In genomic region chr6:85449818-85450577, GRCh38 we compare ENCODE assay signal across 1 cellular context.
TF ChIP-seq lines count a peak whose summit lies in the region.

NT5E (plus strand) TSS chr6:85450083; CDS start chr6:85450140, 57 bp downstream.

TF ChIP-seq in HepG2, 621 proteins besides CTCF, POLR2A, EP300 and RAD21 (continued from another document and continues in another):
- TF ChIP-seq, protein P1, sequence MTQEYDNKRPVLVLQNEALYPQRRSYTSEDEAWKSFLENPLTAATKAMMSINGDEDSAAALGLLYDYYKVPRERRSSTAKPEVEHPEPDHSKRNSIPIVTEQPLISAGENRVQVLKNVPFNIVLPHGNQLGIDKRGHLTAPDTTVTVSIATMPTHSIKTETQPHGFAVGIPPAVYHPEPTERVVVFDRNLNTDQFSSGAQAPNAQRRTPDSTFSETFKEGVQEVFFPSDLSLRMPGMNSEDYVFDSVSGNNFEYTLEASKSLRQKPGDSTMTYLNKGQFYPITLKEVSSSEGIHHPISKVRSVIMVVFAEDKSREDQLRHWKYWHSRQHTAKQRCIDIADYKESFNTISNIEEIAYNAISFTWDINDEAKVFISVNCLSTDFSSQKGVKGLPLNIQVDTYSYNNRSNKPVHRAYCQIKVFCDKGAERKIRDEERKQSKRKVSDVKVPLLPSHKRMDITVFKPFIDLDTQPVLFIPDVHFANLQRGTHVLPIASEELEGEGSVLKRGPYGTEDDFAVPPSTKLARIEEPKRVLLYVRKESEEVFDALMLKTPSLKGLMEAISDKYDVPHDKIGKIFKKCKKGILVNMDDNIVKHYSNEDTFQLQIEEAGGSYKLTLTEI (CRISPR knock-in tag; conservative IDR thresholded peaks at IDR 0.05) = no peak; the same call in 1 of the 2 replicates
- TF ChIP-seq ZNF543 (CRISPR knock-in tag; IDR thresholded peaks at IDR 0.05) = peak; percentile 89; the same call in 1 of the 2 replicates
- no peak; the same call in 1 of the 2 replicates for TF ChIP-seq HOXA9 (CRISPR knock-in tag; IDR thresholded peaks at IDR 0.05; ENCODE audit: borderline replicate concordance)
- TF ChIP-seq SAFB2 (CRISPR knock-in tag; IDR thresholded peaks at IDR 0.05; ENCODE audit: borderline replicate concordance, low read depth) = peak; percentile 92
- no peak for TF ChIP-seq NFKBIZ (CRISPR knock-in tag; IDR thresholded peaks at IDR 0.05)
- no peak; the same call in 1 of the 2 replicates for TF ChIP-seq ZXDC (CRISPR knock-in tag; IDR thresholded peaks at IDR 0.05)
- TF ChIP-seq ZNF224 (CRISPR knock-in tag; IDR thresholded peaks at IDR 0.05) = peak; percentile 79
- TF ChIP-seq ZNF343 (CRISPR knock-in tag; IDR thresholded peaks at IDR 0.05) = peak; percentile 93
- peak; percentile 61; the same call in 1 of the 2 replicates for TF ChIP-seq KLF12 (CRISPR knock-in tag; IDR thresholded peaks at IDR 0.05; ENCODE audit: borderline replicate concordance)
- TF ChIP-seq ONECUT2 (CRISPR knock-in tag; IDR thresholded peaks at IDR 0.05) = no peak
- TF ChIP-seq U2AF2 (IDR thresholded peaks at IDR 0.05; ENCODE audit: low read depth, low read length) = no peak
- peak; percentile 60 for TF ChIP-seq HOXA3 (CRISPR knock-in tag; IDR thresholded peaks at IDR 0.05)
- TF ChIP-seq, protein P2, sequence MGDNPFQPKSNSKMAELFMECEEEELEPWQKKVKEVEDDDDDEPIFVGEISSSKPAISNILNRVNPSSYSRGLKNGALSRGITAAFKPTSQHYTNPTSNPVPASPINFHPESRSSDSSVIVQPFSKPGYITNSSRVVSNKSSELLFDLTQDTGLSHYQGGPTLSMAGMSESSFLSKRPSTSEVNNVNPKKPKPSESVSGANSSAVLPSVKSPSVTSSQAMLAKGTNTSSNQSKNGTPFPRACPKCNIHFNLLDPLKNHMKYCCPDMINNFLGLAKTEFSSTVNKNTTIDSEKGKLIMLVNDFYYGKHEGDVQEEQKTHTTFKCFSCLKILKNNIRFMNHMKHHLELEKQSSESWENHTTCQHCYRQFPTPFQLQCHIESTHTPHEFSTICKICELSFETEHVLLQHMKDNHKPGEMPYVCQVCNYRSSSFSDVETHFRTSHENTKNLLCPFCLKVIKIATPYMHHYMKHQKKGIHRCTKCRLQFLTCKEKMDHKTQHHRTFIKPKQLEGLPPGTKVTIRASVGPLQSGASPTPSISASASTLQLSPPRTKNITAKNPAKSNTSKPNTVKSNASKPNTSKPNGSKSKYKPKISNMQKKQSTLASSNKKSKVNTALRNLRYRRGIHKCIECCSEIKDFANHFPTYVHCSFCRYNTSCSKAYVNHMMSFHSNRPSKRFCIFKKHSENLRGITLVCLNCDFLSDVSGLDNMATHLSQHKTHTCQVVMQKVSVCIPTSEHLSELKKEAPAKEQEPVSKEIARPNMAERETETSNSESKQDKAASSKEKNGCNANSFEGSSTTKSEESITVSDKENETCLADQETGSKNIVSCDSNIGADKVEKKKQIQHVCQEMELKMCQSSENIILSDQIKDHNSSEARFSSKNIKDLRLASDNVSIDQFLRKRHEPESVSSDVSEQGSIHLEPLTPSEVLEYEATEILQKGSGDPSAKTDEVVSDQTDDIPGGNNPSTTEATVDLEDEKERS (CRISPR knock-in tag; IDR thresholded peaks at IDR 0.05) = no peak
- TF ChIP-seq MAX (IDR thresholded peaks at IDR 0.05) = peak; percentile 69
- peak; percentile 49 for TF ChIP-seq SP4 (CRISPR knock-in tag; IDR thresholded peaks at IDR 0.05)
- TF ChIP-seq YY1 (IDR thresholded peaks at IDR 0.05; ENCODE audit: insufficient read depth, insufficient replicate concordance, low read depth, low read length) = peak; percentile 57
- TF ChIP-seq KDM3A (CRISPR knock-in tag; IDR thresholded peaks at IDR 0.05; ENCODE audit: low read depth) = no peak
- TF ChIP-seq ZFAT (CRISPR knock-in tag; conservative IDR thresholded peaks at IDR 0.05) = no peak
- 0 out of 2 replicates have a peak, but pooled peaks have one; percentile 57 for TF ChIP-seq ISX (CRISPR knock-in tag; conservative IDR thresholded peaks at IDR 0.05)
- no peak for TF ChIP-seq NFIC (IDR thresholded peaks at IDR 0.05; ENCODE audit: low read length)
- TF ChIP-seq ZNF251 (CRISPR knock-in tag; IDR thresholded peaks at IDR 0.05) = no peak
- no peak for TF ChIP-seq EZH2 (conservative IDR thresholded peaks at IDR 0.05; ENCODE audit: low read depth, low read length)
- peak; percentile 89 for TF ChIP-seq UBTF (CRISPR knock-in tag; IDR thresholded peaks at IDR 0.05)
- TF ChIP-seq SMAD9 (CRISPR knock-in tag; IDR thresholded peaks at IDR 0.05) = no peak
- TF ChIP-seq KAT8 (CRISPR knock-in tag; IDR thresholded peaks at IDR 0.05) = no peak
- TF ChIP-seq MZF1 (CRISPR knock-in tag; IDR thresholded peaks at IDR 0.05; ENCODE audit: borderline replicate concordance) = no peak
- TF ChIP-seq ZFP90 (CRISPR knock-in tag; IDR thresholded peaks at IDR 0.05; ENCODE audit: borderline replicate concordance) = peak; percentile 77; the same call in 1 of the 2 replicates
- no peak for TF ChIP-seq ZBTB37 (CRISPR knock-in tag; IDR thresholded peaks at IDR 0.05)
- no peak for TF ChIP-seq NCOR1 (IDR thresholded peaks at IDR 0.05; ENCODE audit: borderline replicate concordance, low read length)
- no peak for TF ChIP-seq SMARCC2 (IDR thresholded peaks at IDR 0.05)
- no peak for TF ChIP-seq HOXA7 (CRISPR knock-in tag; IDR thresholded peaks at IDR 0.05)
- TF ChIP-seq, protein P3, sequence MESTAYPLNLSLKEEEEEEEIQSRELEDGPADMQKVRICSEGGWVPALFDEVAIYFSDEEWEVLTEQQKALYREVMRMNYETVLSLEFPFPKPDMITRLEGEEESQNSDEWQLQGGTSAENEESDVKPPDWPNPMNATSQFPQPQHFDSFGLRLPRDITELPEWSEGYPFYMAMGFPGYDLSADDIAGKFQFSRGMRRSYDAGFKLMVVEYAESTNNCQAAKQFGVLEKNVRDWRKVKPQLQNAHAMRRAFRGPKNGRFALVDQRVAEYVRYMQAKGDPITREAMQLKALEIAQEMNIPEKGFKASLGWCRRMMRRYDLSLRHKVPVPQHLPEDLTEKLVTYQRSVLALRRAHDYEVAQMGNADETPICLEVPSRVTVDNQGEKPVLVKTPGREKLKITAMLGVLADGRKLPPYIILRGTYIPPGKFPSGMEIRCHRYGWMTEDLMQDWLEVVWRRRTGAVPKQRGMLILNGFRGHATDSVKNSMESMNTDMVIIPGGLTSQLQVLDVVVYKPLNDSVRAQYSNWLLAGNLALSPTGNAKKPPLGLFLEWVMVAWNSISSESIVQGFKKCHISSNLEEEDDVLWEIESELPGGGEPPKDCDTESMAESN (CRISPR knock-in tag; conservative IDR thresholded peaks at IDR 0.05) = peak; percentile 83
- no peak for TF ChIP-seq ZNF329 (CRISPR knock-in tag; IDR thresholded peaks at IDR 0.05; ENCODE audit: low read depth)
- peak; percentile 67 for TF ChIP-seq ERF (CRISPR knock-in tag; IDR thresholded peaks at IDR 0.05)
- no peak for TF ChIP-seq NR2F2 (IDR thresholded peaks at IDR 0.05; ENCODE audit: borderline replicate concordance, low read depth)
- no peak for TF ChIP-seq BATF2 (CRISPR knock-in tag; IDR thresholded peaks at IDR 0.05)
- no peak for TF ChIP-seq NR2F6 (IDR thresholded peaks at IDR 0.05)
- peak; percentile 77 for TF ChIP-seq NR2F6 (CRISPR knock-in tag; IDR thresholded peaks at IDR 0.05)
- 0 out of 2 replicates have a peak, but pooled peaks have one; percentile 66 for TF ChIP-seq ETV6 (CRISPR knock-in tag; conservative IDR thresholded peaks at IDR 0.05)
- TF ChIP-seq GFI1 (CRISPR knock-in tag; IDR thresholded peaks at IDR 0.05; ENCODE audit: borderline replicate concordance) = no peak
- TF ChIP-seq, protein P4, sequence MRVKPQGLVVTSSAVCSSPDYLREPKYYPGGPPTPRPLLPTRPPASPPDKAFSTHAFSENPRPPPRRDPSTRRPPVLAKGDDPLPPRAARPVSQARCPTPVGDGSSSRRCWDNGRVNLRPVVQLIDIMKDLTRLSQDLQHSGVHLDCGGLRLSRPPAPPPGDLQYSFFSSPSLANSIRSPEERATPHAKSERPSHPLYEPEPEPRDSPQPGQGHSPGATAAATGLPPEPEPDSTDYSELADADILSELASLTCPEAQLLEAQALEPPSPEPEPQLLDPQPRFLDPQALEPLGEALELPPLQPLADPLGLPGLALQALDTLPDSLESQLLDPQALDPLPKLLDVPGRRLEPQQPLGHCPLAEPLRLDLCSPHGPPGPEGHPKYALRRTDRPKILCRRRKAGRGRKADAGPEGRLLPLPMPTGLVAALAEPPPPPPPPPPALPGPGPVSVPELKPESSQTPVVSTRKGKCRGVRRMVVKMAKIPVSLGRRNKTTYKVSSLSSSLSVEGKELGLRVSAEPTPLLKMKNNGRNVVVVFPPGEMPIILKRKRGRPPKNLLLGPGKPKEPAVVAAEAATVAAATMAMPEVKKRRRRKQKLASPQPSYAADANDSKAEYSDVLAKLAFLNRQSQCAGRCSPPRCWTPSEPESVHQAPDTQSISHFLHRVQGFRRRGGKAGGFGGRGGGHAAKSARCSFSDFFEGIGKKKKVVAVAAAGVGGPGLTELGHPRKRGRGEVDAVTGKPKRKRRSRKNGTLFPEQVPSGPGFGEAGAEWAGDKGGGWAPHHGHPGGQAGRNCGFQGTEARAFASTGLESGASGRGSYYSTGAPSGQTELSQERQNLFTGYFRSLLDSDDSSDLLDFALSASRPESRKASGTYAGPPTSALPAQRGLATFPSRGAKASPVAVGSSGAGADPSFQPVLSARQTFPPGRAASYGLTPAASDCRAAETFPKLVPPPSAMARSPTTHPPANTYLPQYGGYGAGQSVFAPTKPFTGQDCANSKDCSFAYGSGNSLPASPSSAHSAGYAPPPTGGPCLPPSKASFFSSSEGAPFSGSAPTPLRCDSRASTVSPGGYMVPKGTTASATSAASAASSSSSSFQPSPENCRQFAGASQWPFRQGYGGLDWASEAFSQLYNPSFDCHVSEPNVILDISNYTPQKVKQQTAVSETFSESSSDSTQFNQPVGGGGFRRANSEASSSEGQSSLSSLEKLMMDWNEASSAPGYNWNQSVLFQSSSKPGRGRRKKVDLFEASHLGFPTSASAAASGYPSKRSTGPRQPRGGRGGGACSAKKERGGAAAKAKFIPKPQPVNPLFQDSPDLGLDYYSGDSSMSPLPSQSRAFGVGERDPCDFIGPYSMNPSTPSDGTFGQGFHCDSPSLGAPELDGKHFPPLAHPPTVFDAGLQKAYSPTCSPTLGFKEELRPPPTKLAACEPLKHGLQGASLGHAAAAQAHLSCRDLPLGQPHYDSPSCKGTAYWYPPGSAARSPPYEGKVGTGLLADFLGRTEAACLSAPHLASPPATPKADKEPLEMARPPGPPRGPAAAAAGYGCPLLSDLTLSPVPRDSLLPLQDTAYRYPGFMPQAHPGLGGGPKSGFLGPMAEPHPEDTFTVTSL (CRISPR knock-in tag; IDR thresholded peaks at IDR 0.05; ENCODE audit: borderline replicate concordance) = peak; percentile 57; the same call in 1 of the 2 replicates
- peak; percentile 28; the same call in 1 of the 2 replicates for TF ChIP-seq TARDBP (CRISPR knock-in tag; IDR thresholded peaks at IDR 0.05)
- TF ChIP-seq XRCC5 (optimal IDR thresholded peaks at IDR 0.05; ENCODE audit: low read length) = peak; percentile 55
- TF ChIP-seq ZEB1 (IDR thresholded peaks at IDR 0.05; ENCODE audit: insufficient replicate concordance, low read depth) = no peak
- TF ChIP-seq MYNN (CRISPR knock-in tag; IDR thresholded peaks at IDR 0.05; ENCODE audit: low read depth) = no peak
- no peak for TF ChIP-seq ZFP36L2 (CRISPR knock-in tag; IDR thresholded peaks at IDR 0.05)
